Comparison of ENCODE assay signal across 1 cellular context in the genomic region with DNA sequence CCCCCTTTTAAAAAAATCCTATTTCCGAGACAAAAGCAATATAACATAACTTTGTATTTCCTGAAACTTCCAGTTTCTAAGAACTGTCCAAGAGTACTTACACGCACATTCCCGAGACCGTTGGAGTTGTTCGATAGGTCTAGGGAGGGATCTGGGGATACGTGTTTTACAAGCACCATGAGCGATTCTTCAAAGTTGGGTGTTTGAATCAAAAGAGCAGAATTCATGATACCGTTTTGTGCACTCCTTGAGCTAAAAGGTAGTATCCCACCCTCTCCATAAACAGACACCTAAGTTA.
TF ChIP-seq lines count a peak whose summit lies in the region.

No MANE protein-coding gene starts in this region.

TF ChIP-seq in K562, 482 proteins besides CTCF, POLR2A, EP300 and RAD21 (continued from another document):
- TF ChIP-seq ZBTB40 (IDR thresholded peaks at IDR 0.05) (peak; percentile 62; the same call in 1 of the 2 replicates), ZBTB40 (CRISPR knock-in tag; IDR thresholded peaks at IDR 0.05) (no peak)
- TF ChIP-seq, protein P1, sequence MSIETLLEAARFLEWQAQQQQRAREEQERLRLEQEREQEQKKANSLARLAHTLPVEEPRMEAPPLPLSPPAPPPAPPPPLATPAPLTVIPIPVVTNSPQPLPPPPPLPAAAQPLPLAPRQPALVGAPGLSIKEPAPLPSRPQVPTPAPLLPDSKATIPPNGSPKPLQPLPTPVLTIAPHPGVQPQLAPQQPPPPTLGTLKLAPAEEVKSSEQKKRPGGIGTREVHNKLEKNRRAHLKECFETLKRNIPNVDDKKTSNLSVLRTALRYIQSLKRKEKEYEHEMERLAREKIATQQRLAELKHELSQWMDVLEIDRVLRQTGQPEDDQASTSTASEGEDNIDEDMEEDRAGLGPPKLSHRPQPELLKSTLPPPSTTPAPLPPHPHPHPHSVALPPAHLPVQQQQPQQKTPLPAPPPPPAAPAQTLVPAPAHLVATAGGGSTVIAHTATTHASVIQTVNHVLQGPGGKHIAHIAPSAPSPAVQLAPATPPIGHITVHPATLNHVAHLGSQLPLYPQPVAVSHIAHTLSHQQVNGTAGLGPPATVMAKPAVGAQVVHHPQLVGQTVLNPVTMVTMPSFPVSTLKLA (conservative IDR thresholded peaks at IDR 0.05), result peak in 1 of 2 experiments; percentile 26; a peak in 1 of 4 replicates
